In the genomic region with DNA sequence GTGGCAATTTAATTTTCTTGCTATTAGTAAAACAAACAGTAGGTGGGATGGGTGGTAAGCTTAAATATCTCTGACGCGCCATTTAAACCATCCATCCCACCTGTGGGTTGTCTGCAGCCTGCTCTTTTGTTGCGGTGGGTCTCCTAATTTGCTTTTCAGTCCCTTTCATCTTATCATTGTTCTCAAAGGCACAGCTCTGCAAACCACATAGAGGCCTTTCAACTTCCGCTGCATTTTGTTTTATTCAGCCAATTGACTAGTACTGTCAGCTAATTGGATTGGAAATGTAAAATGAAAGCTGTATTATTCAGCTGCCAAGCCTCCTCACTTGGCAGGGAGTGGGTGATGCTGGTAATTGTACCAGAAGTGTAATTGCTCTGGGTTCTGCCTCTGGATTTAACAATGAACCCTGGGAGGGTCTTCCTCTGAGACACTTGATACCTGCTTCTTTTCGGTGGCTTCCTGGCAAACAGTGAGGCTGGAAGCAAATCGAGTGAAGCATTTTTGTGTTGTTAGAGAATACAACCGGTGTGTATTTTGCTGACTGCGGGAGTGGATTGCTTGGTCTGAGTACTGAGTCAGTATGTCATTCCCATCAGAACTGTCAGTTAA, we compare ENCODE assay signal across 18 cellular contexts.
DNase-seq lines count a peak whose midpoint lies in the region; ATAC-seq lines count a peak whose summit lies in the region.
"Had no signal": no experiment of that assay in that cellular context is flagged by ENCODE, and none has a peak within 500 bp of the region (broad histone marks: within the 10 kb centered on the region; RNA-seq: fewer than 3 reads in every experiment).

No MANE protein-coding gene starts in this region.

- H3K9ac ChIP-seq in iPS-20b (ENCODE audit: low read depth, low read length) = no peak overlapping the region; the same call in 1 of the 2 replicates

- H3K4me3 ChIP-seq in iPS-20b (ENCODE audit: low read length) = peak overlapping the region; percentile 36
- H3K4me3 ChIP-seq: breast epithelium, vagina had no signal

- H3K9me3 ChIP-seq in iPS-20b (ENCODE audit: insufficient read depth, low read depth, low read length) = no peaks in the 10 kb centered on the region
- H3K9me3 ChIP-seq: vagina had no signal

- no peak for ATAC-seq in sciatic nerve
- no peak for ATAC-seq in GM19455 (IDR thresholded peaks at IDR 0.05; ENCODE audit: unreplicated experiment)

- H3K27ac ChIP-seq in iPS-20b (ENCODE audit: low read length) = no peak overlapping the region
- H3K27ac ChIP-seq: breast epithelium, vagina had no signal

- DNase-seq in D341Med (ENCODE audit: low spot score) = peak; percentile 37
- DNase-seq in NCI-H1105 treated with DMSO at 0.1 percent for 48 hours (lab: John Stamatoyannopoulos, UW) = peak; percentile 96
- DNase-seq in NCI-H345 treated with DMSO at 0.1 percent for 48 hours (lab: John Stamatoyannopoulos, UW; ENCODE audit: unreplicated experiment) = peak; percentile 92
- DNase-seq in activated naive CD4-positive, alpha-beta T cell treated with anti-CD3 and anti-CD28 coated beads, Interleukin-2, amount 50 U/mL, for 16 hours = no peak
- DNase-seq in sciatic nerve (ENCODE audit: low spot score) = no peak
- no peak for DNase-seq in OCI-M1 (lab: John Stamatoyannopoulos, UW)
- DNase-seq: activated CD4-positive, alpha-beta T cell treated with anti-CD3 and anti-CD28 coated beads for 1 hour; activated CD8-positive, alpha-beta memory T cell treated with anti-CD3 and anti-CD28 coated beads, Interleukin-2, amount 50 U/mL, for 4 hours; activated naive CD4-positive, alpha-beta T cell treated with anti-CD3 and anti-CD28 coated beads for 36 hours; Calu3; KBM-7; NCI-H226; small intestine; T-helper 2 cell had no signal

- intact Hi-C loops in sciatic nerve (cut with DNase I) = no loop called here

- H3K27me3 ChIP-seq in iPS-20b (ENCODE audit: insufficient read depth, low read length) = no peaks in the 10 kb centered on the region
- H3K27me3 ChIP-seq: breast epithelium, vagina had no signal

- H3K4me1 ChIP-seq in iPS-20b (ENCODE audit: insufficient read depth, low read length) = peaks cover 27% of the 10 kb centered on the region
- H3K4me1 ChIP-seq: breast epithelium, vagina had no signal

- H3K36me3 ChIP-seq in iPS-20b (ENCODE audit: insufficient read depth, low read depth, low read length) = no peaks in the 10 kb centered on the region
- H3K36me3 ChIP-seq: breast epithelium, vagina had no signal

Comparison
In these comparisons a context has a peak if more than half of its experiments do, and no peak if none do; other contexts are left out.
1. DNase-seq: peak in D341Med (single experiment), NCI-H1105 treated with DMSO at 0.1 percent for 48 hours (single experiment) and NCI-H345 treated with DMSO at 0.1 percent for 48 hours (single experiment); none in activated naive CD4-positive, alpha-beta T cell treated with anti-CD3 and anti-CD28 coated beads, Interleukin-2, amount 50 U/mL, for 16 hours (single experiment), sciatic nerve (single experiment) and OCI-M1 (single experiment).